Comparison of ENCODE assay signal across 15 cellular contexts in the genomic region with DNA sequence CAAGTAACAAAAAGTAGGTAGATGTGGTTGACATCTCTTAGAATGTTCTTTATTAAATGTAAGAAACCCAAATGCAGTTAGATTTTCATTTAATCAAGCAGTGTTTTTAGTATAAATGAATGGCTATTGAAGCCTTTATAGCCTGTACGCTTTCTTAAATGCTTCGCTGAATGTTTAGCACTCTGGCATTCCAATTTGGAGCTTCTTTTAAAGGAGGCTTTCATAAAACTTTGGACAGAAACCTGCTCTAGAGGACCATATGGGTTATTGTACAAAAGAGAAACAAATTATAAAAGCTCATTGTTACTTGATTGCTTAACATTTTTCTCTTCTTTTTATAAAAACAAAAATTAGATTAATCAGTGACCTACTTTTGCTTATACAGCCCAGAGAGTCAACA. TPM values are rescaled to one million over a fixed set of nuclear protein-coding genes. Genes with fewer than 3 reads are reported as not detected.
DNase-seq lines count a peak whose midpoint lies in the region.
"Had no signal": no experiment of that assay in that cellular context is flagged by ENCODE, and none has a peak within 500 bp of the region (broad histone marks: within the 10 kb centered on the region; RNA-seq: fewer than 3 reads in every experiment).

No MANE protein-coding gene starts in this region.

- peak; percentile 58 for DNase-seq in G401 (ENCODE audit: low spot score)
- peak; percentile 24 for DNase-seq in globus pallidus (ENCODE audit: low spot score)
- peak; percentile 33 for DNase-seq in medulla oblongata (ENCODE audit: extremely low spot score)
- DNase-seq in LoVo (ENCODE audit: low spot score) = no peak
- DNase-seq in iPS-NIHi7 (ENCODE audit: extremely low spot score) = no peak
- DNase-seq in occipital lobe (lab: John Stamatoyannopoulos, UW) = no peak
- DNase-seq: BE2C; C1 segment of cervical spinal cord; Caco-2; Calu3; CD4-positive, alpha-beta memory T cell; CD4-positive, CD25-positive, alpha-beta regulatory T cell; CD8-positive, alpha-beta memory T cell; DMS79 treated with DMSO at 0.1 percent for 48 hours; GDM1 had no signal

- in situ Hi-C loops in G401 (cut with HindIII; ENCODE audit: low sequenced_read_pairs) = no loop called here

RNA-seq across cellular contexts. Expression of gene KCND2, which starts 59.5 kb away (rescaled TPM):
- not detected in 2 replicates for total RNA-seq in G401 (2014; rRNA removed; shearing (Covaris generic))
- 51.5 TPM for total RNA-seq in occipital lobe
- total RNA-seq: Caco-2; CD4-positive, alpha-beta memory T cell; CD4-positive, CD25-positive, alpha-beta regulatory T cell; CD8-positive, alpha-beta memory T cell had no signal

Comparison
In these comparisons a context has a peak if more than half of its experiments do, and no peak if none do; other contexts are left out.
1. DNase-seq: peak in G401 (single experiment), globus pallidus (single experiment) and medulla oblongata (single experiment); none in LoVo (single experiment), iPS-NIHi7 (single experiment) and occipital lobe (single experiment).
2. RNA of gene KCND2, which starts 59.5 kb away (total RNA-seq): 51.5 TPM in occipital lobe (single experiment); not detected in G401; every median in the first group is over 10 times any median in the second.